36 cellular contexts compared by ENCODE assay signal in genomic region chr12:2754208-2754607, GRCh38.
"Had no signal": no experiment of that assay in that cellular context is flagged by ENCODE, and none has a peak within 500 bp of the region (broad histone marks: within the 10 kb centered on the region; RNA-seq: fewer than 3 reads in every experiment).

No MANE protein-coding gene starts in this region.

- H3K4me3 ChIP-seq: ascending aorta, breast epithelium, cardiac muscle cell, colonic mucosa, esophagus muscularis mucosa, gastrocnemius medialis, heart left ventricle had no signal

- H3K27ac ChIP-seq: ascending aorta, breast epithelium, cardiac muscle cell, colonic mucosa, esophagus muscularis mucosa, foreskin keratinocyte, gastrocnemius medialis, heart left ventricle had no signal

- H3K27me3 ChIP-seq: ascending aorta, breast epithelium, colonic mucosa, gastrocnemius medialis had no signal

- H3K4me3 Mint-ChIP-seq: activated CD4-positive, alpha-beta memory T cell treated with anti-CD3 and anti-CD28 coated beads for 36 hours; activated CD4-positive, alpha-beta T cell treated with anti-CD3 and anti-CD28 coated beads for 36 hours; activated CD4-positive, alpha-beta T cell treated with anti-CD3 and anti-CD28 coated beads, Interleukin-2, amount 10 ng/mL, durations not matched to agents 24 days and 14 days; activated CD8-positive, alpha-beta memory T cell treated with anti-CD3 and anti-CD28 coated beads, Interleukin-2, amount 10 ng/mL, durations not matched to agents 7 days and 5 days; activated CD8-positive, alpha-beta T cell treated with anti-CD3 and anti-CD28 coated beads, Interleukin-2, amount 10 ng/mL, durations not matched to agents 7 days and 5 days; activated naive CD4-positive, alpha-beta T cell treated with anti-CD3 and anti-CD28 coated beads, Interleukin-2, amount 10 ng/mL, durations not matched to agents 7 days and 5 days; activated naive CD8-positive, alpha-beta T cell treated with anti-CD3 and anti-CD28 coated beads, Interleukin-2, amount 10 ng/mL, durations not matched to agents 7 days and 5 days; activated T-helper 1 cell treated with anti-CD3 and anti-CD28 coated beads, Interleukin-12 subunit alpha, Interleukin-12 subunit beta, Interleukin-2, Interleukin-4 antibody, amounts not matched to agents 30 ng/mL and 10 ng/mL and 1 ng/mL, durations not matched to agents 14 hours and 24 hours and 36 hours; brain; dendritic cell treated with granulocyte-macrophage colony-stimulating factor and Interleukin-4, amounts not matched to agents 40 ng/mL and 50 ng/mL, for 4 days; effector memory CD8-positive, alpha-beta T cell; T-helper 2 cell treated with Interferon-gamma antibody and Interleukin-4, amounts not matched to agents 5 μg/mL and 100 μg/mL, for 36 hours had no signal

- ATAC-seq: activated CD4-positive, alpha-beta T cell treated with anti-CD3 and anti-CD28 coated beads for 36 hours; activated CD8-positive, alpha-beta memory T cell treated with anti-CD3 and anti-CD28 coated beads, Interleukin-2, amount 10 ng/mL, durations not matched to agents 7 days and 5 days; activated CD8-positive, alpha-beta T cell treated with anti-CD3 and anti-CD28 coated beads, Interleukin-2, amount 10 ng/mL, durations not matched to agents 7 days and 5 days; activated naive CD4-positive, alpha-beta T cell treated with anti-CD3 and anti-CD28 coated beads, Interleukin-2, amount 50 U/mL, for 72 hours; effector memory CD8-positive, alpha-beta T cell; foreskin keratinocyte; gastrocnemius medialis; heart left ventricle had no signal

- H3K27ac Mint-ChIP-seq: activated CD4-positive, alpha-beta memory T cell treated with anti-CD3 and anti-CD28 coated beads for 36 hours; activated CD4-positive, alpha-beta T cell treated with anti-CD3 and anti-CD28 coated beads for 36 hours; activated CD4-positive, alpha-beta T cell treated with anti-CD3 and anti-CD28 coated beads, Interleukin-2, amount 10 ng/mL, durations not matched to agents 24 days and 14 days; activated CD8-positive, alpha-beta memory T cell treated with anti-CD3 and anti-CD28 coated beads, Interleukin-2, amount 10 ng/mL, durations not matched to agents 7 days and 5 days; activated CD8-positive, alpha-beta T cell treated with anti-CD3 and anti-CD28 coated beads, Interleukin-2, amount 10 ng/mL, durations not matched to agents 7 days and 5 days; activated naive CD4-positive, alpha-beta T cell treated with anti-CD3 and anti-CD28 coated beads, Interleukin-2, amount 10 ng/mL, durations not matched to agents 7 days and 5 days; activated naive CD4-positive, alpha-beta T cell treated with anti-CD3 and anti-CD28 coated beads, Interleukin-2, amount 50 U/mL, for 72 hours; activated naive CD8-positive, alpha-beta T cell treated with anti-CD3 and anti-CD28 coated beads, Interleukin-2, amount 10 ng/mL, durations not matched to agents 7 days and 5 days; activated T-helper 1 cell treated with anti-CD3 and anti-CD28 coated beads, Interleukin-12 subunit alpha, Interleukin-12 subunit beta, Interleukin-2, Interleukin-4 antibody, amounts not matched to agents 30 ng/mL and 10 ng/mL and 1 ng/mL, durations not matched to agents 14 hours and 24 hours and 36 hours; activated T-helper 2 cell treated with anti-CD3 and anti-CD28 coated beads, Interferon-gamma antibody, Interleukin-2, Interleukin-4, amounts not matched to agents 10 μg/mL and 5 μg/mL and 100 μg/mL, durations not matched to agents 14 hours and 24 hours and 36 hours; brain; dendritic cell treated with granulocyte-macrophage colony-stimulating factor and Interleukin-4, amounts not matched to agents 40 ng/mL and 50 ng/mL, for 4 days; effector memory CD8-positive, alpha-beta T cell; T-helper 2 cell treated with Interferon-gamma antibody and Interleukin-4, amounts not matched to agents 5 μg/mL and 100 μg/mL, for 36 hours had no signal

- DNase-seq: activated CD4-positive, alpha-beta memory T cell treated with anti-CD3 and anti-CD28 coated beads for 36 hours; activated CD4-positive, alpha-beta T cell treated with anti-CD3 and anti-CD28 coated beads for 36 hours; activated CD4-positive, alpha-beta T cell treated with anti-CD3 and anti-CD28 coated beads, Interleukin-2, amount 10 ng/mL, durations not matched to agents 24 days and 14 days; activated CD4-positive, CD25-positive, alpha-beta regulatory T cell; activated CD4-positive, CD25-positive, alpha-beta regulatory T cell treated with anti-CD3 and anti-CD28 coated beads, Interleukin-2, amount 50 U/mL, for 72 hours; activated CD8-positive, alpha-beta memory T cell treated with anti-CD3 and anti-CD28 coated beads, Interleukin-2, amount 10 ng/mL, durations not matched to agents 7 days and 5 days; activated CD8-positive, alpha-beta memory T cell treated with anti-CD3 and anti-CD28 coated beads, Interleukin-2, amount 50 U/mL, for 4 hours; activated CD8-positive, alpha-beta T cell treated with anti-CD3 and anti-CD28 coated beads, Interleukin-2, amount 10 ng/mL, durations not matched to agents 7 days and 5 days; activated gamma-delta T cell; activated naive CD4-positive, alpha-beta T cell; activated naive CD4-positive, alpha-beta T cell treated with anti-CD3 and anti-CD28 coated beads, Interleukin-2, amount 10 ng/mL, durations not matched to agents 7 days and 5 days; activated naive CD8-positive, alpha-beta T cell treated with anti-CD3 and anti-CD28 coated beads, Interleukin-2, amount 10 ng/mL, durations not matched to agents 7 days and 5 days; activated T-cell treated with anti-CD3 and anti-CD28 coated beads, Interleukin-2, amount 50 U/mL, for 1 hour; activated T-cell treated with anti-CD3 and anti-CD28 coated beads, Interleukin-2, amount 50 U/mL, for 48 hours; central memory CD4-positive, alpha-beta T cell; cerebellar nuclear complex; colonic mucosa; effector CD4-positive, alpha-beta T cell; effector memory CD8-positive, alpha-beta T cell; erythroblast; foreskin keratinocyte; gastrocnemius medialis; glutamatergic neuron; heart left ventricle; hypothalamus; T1000 had no signal

- H3K4me1 Mint-ChIP-seq: activated CD4-positive, alpha-beta T cell treated with anti-CD3 and anti-CD28 coated beads for 36 hours; activated CD4-positive, alpha-beta T cell treated with anti-CD3 and anti-CD28 coated beads, Interleukin-2, amount 10 ng/mL, durations not matched to agents 24 days and 14 days; activated CD8-positive, alpha-beta memory T cell treated with anti-CD3 and anti-CD28 coated beads, Interleukin-2, amount 10 ng/mL, durations not matched to agents 7 days and 5 days; activated naive CD4-positive, alpha-beta T cell treated with anti-CD3 and anti-CD28 coated beads, Interleukin-2, amount 10 ng/mL, durations not matched to agents 7 days and 5 days; brain had no signal

- H3K9me3 Mint-ChIP-seq: activated CD4-positive, alpha-beta memory T cell treated with anti-CD3 and anti-CD28 coated beads for 36 hours; activated CD4-positive, alpha-beta T cell treated with anti-CD3 and anti-CD28 coated beads, Interleukin-2, amount 10 ng/mL, durations not matched to agents 24 days and 14 days; activated naive CD4-positive, alpha-beta T cell treated with anti-CD3 and anti-CD28 coated beads, Interleukin-2, amount 10 ng/mL, durations not matched to agents 7 days and 5 days; activated T-helper 1 cell treated with anti-CD3 and anti-CD28 coated beads, Interleukin-12 subunit alpha, Interleukin-12 subunit beta, Interleukin-2, Interleukin-4 antibody, amounts not matched to agents 30 ng/mL and 10 ng/mL and 1 ng/mL, durations not matched to agents 14 hours and 24 hours and 36 hours; activated T-helper 2 cell treated with anti-CD3 and anti-CD28 coated beads, Interferon-gamma antibody, Interleukin-2, Interleukin-4, amounts not matched to agents 10 μg/mL and 5 μg/mL and 100 μg/mL, durations not matched to agents 14 hours and 24 hours and 36 hours; dendritic cell treated with granulocyte-macrophage colony-stimulating factor and Interleukin-4, amounts not matched to agents 40 ng/mL and 50 ng/mL, for 4 days; T-helper 2 cell treated with Interferon-gamma antibody and Interleukin-4, amounts not matched to agents 5 μg/mL and 100 μg/mL, for 36 hours had no signal

- H3K36me3 Mint-ChIP-seq: activated CD4-positive, alpha-beta memory T cell treated with anti-CD3 and anti-CD28 coated beads for 36 hours; activated CD8-positive, alpha-beta memory T cell treated with anti-CD3 and anti-CD28 coated beads, Interleukin-2, amount 10 ng/mL, durations not matched to agents 7 days and 5 days; activated naive CD4-positive, alpha-beta T cell treated with anti-CD3 and anti-CD28 coated beads, Interleukin-2, amount 10 ng/mL, durations not matched to agents 7 days and 5 days; brain had no signal

- H3K36me3 ChIP-seq: ascending aorta, breast epithelium, cardiac muscle cell, colonic mucosa, esophagus muscularis mucosa, gastrocnemius medialis, heart left ventricle had no signal

- H3K4me1 ChIP-seq: ascending aorta, breast epithelium, colonic mucosa, foreskin keratinocyte, gastrocnemius medialis had no signal
